In genomic region chr9:79574716-79575242, GRCh38 we compare ENCODE assay signal across 9 cellular contexts. TPM values are rescaled to one million over a fixed set of nuclear protein-coding genes. Genes with fewer than 3 reads are reported as not detected.
A peak's percentile ranks its signal among the peaks of the same experiment; 100 is the strongest.
DNase-seq lines count a peak whose midpoint lies in the region; ATAC-seq, FAIRE-seq and TF ChIP-seq lines count a peak whose summit lies in the region.
"Had no signal": no experiment of that assay in that cellular context is flagged by ENCODE, and none has a peak within 500 bp of the region (broad histone marks: within the 10 kb centered on the region; RNA-seq: fewer than 3 reads in every experiment).

No MANE protein-coding gene starts in this region.

- DNase-seq in activated T-cell treated with anti-CD3 and anti-CD28 coated beads, Interleukin-2, amount 50 U/mL, for 72 hours = no peak
- DNase-seq in activated T-cell treated with anti-CD3 and anti-CD28 coated beads, Interleukin-2, amount 50 U/mL, for 1 hour = no peak
- DNase-seq in adipocyte (ENCODE audit: low read depth) = peak; percentile 62
- no peak for DNase-seq in kidney
- DNase-seq in transverse colon = no peak
- DNase-seq: activated gamma-delta T cell had no signal

- H3K27ac Mint-ChIP-seq in activated T-cell treated with anti-CD3 and anti-CD28 coated beads, Interleukin-2, amount 50 U/mL, for 72 hours = no peak overlapping the region

- H3K4me3 Mint-ChIP-seq in activated T-cell treated with anti-CD3 and anti-CD28 coated beads, Interleukin-2, amount 50 U/mL, for 72 hours = peak overlapping the region; percentile 86 to 92

- no peak for TF ChIP-seq POLR2A in transverse colon (IDR thresholded peaks at IDR 0.05)

- H3K36me3 ChIP-seq in adipocyte (ENCODE audit: control insufficient read depth, insufficient read depth, low read length, severe bottlenecking) (no peaks in the 10 kb centered on the region), kidney (ENCODE audit: control insufficient read depth in 1 of 2, insufficient read depth in 2 of 2, low read length in 2 of 2) (no peaks in the 10 kb centered on the region), stomach smooth muscle (ENCODE audit: control insufficient read depth in 2 of 2, insufficient read depth in 2 of 2, low read length in 2 of 2) (no peaks in the 10 kb centered on the region), transverse colon (no peaks in the 10 kb centered on the region)

- H3K4me1 ChIP-seq in adipocyte (ENCODE audit: control insufficient read depth, insufficient read depth, low read length) (peaks cover 13% of the 10 kb centered on the region), kidney (ENCODE audit: control insufficient read depth in 1 of 2, insufficient read depth in 1 of 2, low read depth in 1 of 2, low read length in 2 of 2) (peaks cover 3 to 6% of the 10 kb centered on the region in 2 donors), stomach smooth muscle (ENCODE audit: control insufficient read depth, insufficient read depth, low read length) (peaks cover 10% of the 10 kb centered on the region), transverse colon (peaks cover 7 to 42% (median 17%) of the 10 kb centered on the region in 4 donors)

- 81 to 88% methylated on average over 2 to 4 of the region's 4 CpGs for whole genome bisulfite sequencing in transverse colon (ENCODE audit: low coverage in 1 of 2), 2 donors

- peaks cover 52% of the 10 kb centered on the region for H3K4me1 Mint-ChIP-seq in activated T-cell treated with anti-CD3 and anti-CD28 coated beads, Interleukin-2, amount 50 U/mL, for 72 hours (ENCODE audit: low read depth)

- H3K4me3 ChIP-seq in adipocyte (ENCODE audit: low read length) (peak overlapping the region; percentile 94), kidney (ENCODE audit: low read length in 2 of 2) (peak overlapping the region; percentile 31 to 89), stomach smooth muscle (ENCODE audit: low read length in 2 of 2) (peak overlapping the region; percentile 81), transverse colon (peak overlapping the region in 1 of 4 donors; percentile 98)

- peaks cover 0 to 7% of the 10 kb centered on the region in 2 donors for H3K36me3 Mint-ChIP-seq in activated T-cell treated with anti-CD3 and anti-CD28 coated beads, Interleukin-2, amount 50 U/mL, for 72 hours (ENCODE audit: insufficient read depth in 2 of 2)

- no peaks in the 10 kb centered on the region for H3K9me3 Mint-ChIP-seq in activated T-cell treated with anti-CD3 and anti-CD28 coated beads, Interleukin-2, amount 50 U/mL, for 72 hours

- no peaks in the 10 kb centered on the region for H3K9me3 ChIP-seq in adipocyte (ENCODE audit: control insufficient read depth, low read length)
- no peaks in the 10 kb centered on the region for H3K9me3 ChIP-seq in kidney (ENCODE audit: control insufficient read depth in 1 of 2, low read length in 2 of 2)
- no peaks in the 10 kb centered on the region for H3K9me3 ChIP-seq in stomach smooth muscle (ENCODE audit: control insufficient read depth in 2 of 2, low read length in 2 of 2)
- no peaks in the 10 kb centered on the region for H3K9me3 ChIP-seq in transverse colon

- no peak for ATAC-seq in activated T-cell treated with anti-CD3 and anti-CD28 coated beads, Interleukin-2, amount 50 U/mL, for 72 hours (replicated peaks in 1 of 2)
- no peak for ATAC-seq in HG03442 (IDR thresholded peaks at IDR 0.05; ENCODE audit: unreplicated experiment)
- no peak for ATAC-seq in HG03097 (IDR thresholded peaks at IDR 0.05; ENCODE audit: low FRiP score, unreplicated experiment)

- in situ Hi-C loops in transverse colon (cut with MboI; ENCODE audit: low pct_ligation_motif_present in 1 of 4, low pct_unique_long_range_greater_than_20kb in 1 of 4, low sequenced_read_pairs in 3 of 4) = no loop called here

- H3K27me3 ChIP-seq in adipocyte (replicated peaks; ENCODE audit: control insufficient read depth, insufficient read depth, low read length) (no peaks in the 10 kb centered on the region), stomach smooth muscle (ENCODE audit: control insufficient read depth in 1 of 2, insufficient read depth in 2 of 2, low read length in 2 of 2) (no peaks in the 10 kb centered on the region), transverse colon (peaks cover 10% of the 10 kb centered on the region)

- FAIRE-seq in kidney (lab: Jason Lieb, UNC) = no peak

- intact Hi-C loops in kidney (cut with DNase I) (no loop called here), transverse colon (cut with DNase I; ENCODE audit: low total_unique reads) (no loop called here)

- TF ChIP-seq EP300 in transverse colon (IDR thresholded peaks at IDR 0.05; ENCODE audit: low read depth) = no peak

- no peak overlapping the region for H3K27ac ChIP-seq in kidney (ENCODE audit: low read depth in 2 of 2, low read length in 2 of 2)
- no peak overlapping the region for H3K27ac ChIP-seq in stomach smooth muscle (ENCODE audit: low read length)
- H3K27ac ChIP-seq in transverse colon = peak overlapping the region in 1 of 4 donors; percentile 98

- H3K27me3 Mint-ChIP-seq in activated T-cell treated with anti-CD3 and anti-CD28 coated beads, Interleukin-2, amount 50 U/mL, for 72 hours (ENCODE audit: low read depth) = no peaks in the 10 kb centered on the region

- H3K9ac ChIP-seq in adipocyte (ENCODE audit: low read length) (no peak overlapping the region), kidney (ENCODE audit: low read length in 2 of 2) (peak overlapping the region in 1 of 2 donors; percentile 44), stomach smooth muscle (ENCODE audit: low read length in 2 of 2) (no peak overlapping the region)

- TF ChIP-seq CTCF in kidney (IDR thresholded peaks at IDR 0.05; ENCODE audit: borderline replicate concordance, extremely low read depth, insufficient read depth) (no peak), transverse colon (IDR thresholded peaks at IDR 0.05) (no peak)

RNA-seq across cellular contexts. Expression of gene TLE4, which starts 3.0 kb away (rescaled TPM):
- total RNA-seq in activated T-cell treated with anti-CD3 and anti-CD28 coated beads, Interleukin-2, amount 50 U/mL, for 72 hours = 10 to 100 TPM; 35.3 to 38.5 TPM
- 35.7 TPM for total RNA-seq in kidney
- 5.5 TPM for polyA plus RNA-seq in kidney (ENCODE audit: insufficient read depth, low read depth, low replicate concordance)
- total RNA-seq in transverse colon = 10 to 100 TPM; 19.3 to 87.5 (median 41.5) TPM
